ENCODE assay signal across 36 cellular contexts in the genomic region with DNA sequence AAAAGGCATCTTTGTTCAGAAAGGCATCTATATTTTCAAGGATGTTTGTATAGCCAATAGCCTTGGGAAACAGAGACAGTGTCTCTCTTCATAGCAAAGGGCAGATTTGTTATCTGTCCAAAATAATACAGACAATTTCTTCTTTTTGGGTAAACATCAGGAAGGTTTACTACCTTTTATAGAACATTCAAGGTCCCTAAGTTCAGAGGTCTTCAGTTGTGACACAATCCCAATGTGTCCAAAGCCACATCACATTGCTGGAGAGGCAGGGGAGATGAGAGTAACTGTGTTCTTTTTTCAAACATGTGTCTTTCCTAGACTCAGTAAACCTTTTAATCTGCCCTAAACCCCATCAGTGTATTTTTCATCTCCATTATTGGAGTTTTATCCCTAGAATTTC. TPM values are rescaled to one million over a fixed set of nuclear protein-coding genes. Genes with fewer than 3 reads are reported as not detected.
"Had no signal": no experiment of that assay in that cellular context is flagged by ENCODE, and none has a peak within 500 bp of the region (broad histone marks: within the 10 kb centered on the region; RNA-seq: fewer than 3 reads in every experiment).

No MANE protein-coding gene starts in this region.

- H3K9me3 ChIP-seq: MG63 had no signal

- H3K27me3 ChIP-seq: MG63 had no signal

- H3K27ac ChIP-seq: KMS-11 had no signal

- H3K9ac ChIP-seq: KMS-11 had no signal

- H3K4me3 ChIP-seq: MG63 had no signal

- H3K4me2 ChIP-seq: KMS-11 had no signal

- H3K36me3 ChIP-seq: MG63 had no signal

- DNase-seq: Karpas-422, Kasumi-1, MG63, MM.1S, MV-4-11, NCI-H1048, NCI-H1092, NCI-H1092 treated with DMSO at 0.1 percent for 48 hours, NCI-H1105, NCI-H1105 treated with DMSO at 0.1 percent for 48 hours, NCI-H1417, NCI-H1417 treated with DMSO at 0.1 percent for 48 hours, NCI-H1436 treated with DMSO at 0.1 percent for 48 hours, NCI-H146, NCI-H1694, NCI-H1694 treated with DMSO at 0.1 percent for 48 hours, NCI-H187, NCI-H187 treated with DMSO at 0.1 percent for 48 hours, NCI-H1930, NCI-H2029, NCI-H2029 treated with DMSO at 0.1 percent for 48 hours, NCI-H2081, NCI-H2081 treated with DMSO at 0.1 percent for 48 hours, NCI-H2107, NCI-H2171, NCI-H2171 treated with DMSO at 0.1 percent for 48 hours, NCI-H2227 treated with DMSO at 0.1 percent for 48 hours, NCI-H226, NCI-H345, NCI-H446, NCI-H446 treated with DMSO at 0.1 percent for 48 hours, NCI-H510A, NCI-H510A treated with DMSO at 0.1 percent for 48 hours, NCI-H524 had no signal

RNA-seq across cellular contexts. Expression of gene FAM13C, which starts 33.6 kb away (rescaled TPM):
- total RNA-seq: MCF 10A had no signal
